Comparison of ENCODE assay signal across 1 cellular context in the genomic region with DNA sequence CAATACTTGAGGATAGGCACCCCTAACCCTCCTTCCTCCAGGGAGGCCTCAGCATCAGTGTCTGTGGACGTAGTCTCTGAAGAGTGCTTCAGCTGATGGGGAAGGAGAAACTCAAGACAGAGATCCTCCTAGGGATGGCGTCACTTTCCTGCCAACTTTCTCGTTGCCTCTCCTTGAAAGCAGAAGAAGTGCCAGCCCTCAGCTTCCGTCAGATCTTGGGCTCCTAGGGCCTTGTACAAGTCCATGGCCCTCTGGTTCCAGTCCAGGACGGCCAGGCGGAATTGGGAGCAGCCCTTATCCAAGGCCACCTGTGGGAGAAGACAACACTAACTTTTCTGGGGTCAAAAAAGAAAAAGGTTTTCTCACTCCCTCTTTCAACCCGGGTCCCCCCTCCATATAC.
TF ChIP-seq lines count a peak whose summit lies in the region.

No MANE protein-coding gene starts in this region.

TF ChIP-seq in A549, 52 proteins besides CTCF, POLR2A, EP300 and RAD21:
- TF ChIP-seq RCOR1 (IDR thresholded peaks at IDR 0.05; ENCODE audit: low read depth, low read length): no peak
- TF ChIP-seq CHD4 (IDR thresholded peaks at IDR 0.05; ENCODE audit: borderline replicate concordance): no peak
- TF ChIP-seq, protein P1, sequence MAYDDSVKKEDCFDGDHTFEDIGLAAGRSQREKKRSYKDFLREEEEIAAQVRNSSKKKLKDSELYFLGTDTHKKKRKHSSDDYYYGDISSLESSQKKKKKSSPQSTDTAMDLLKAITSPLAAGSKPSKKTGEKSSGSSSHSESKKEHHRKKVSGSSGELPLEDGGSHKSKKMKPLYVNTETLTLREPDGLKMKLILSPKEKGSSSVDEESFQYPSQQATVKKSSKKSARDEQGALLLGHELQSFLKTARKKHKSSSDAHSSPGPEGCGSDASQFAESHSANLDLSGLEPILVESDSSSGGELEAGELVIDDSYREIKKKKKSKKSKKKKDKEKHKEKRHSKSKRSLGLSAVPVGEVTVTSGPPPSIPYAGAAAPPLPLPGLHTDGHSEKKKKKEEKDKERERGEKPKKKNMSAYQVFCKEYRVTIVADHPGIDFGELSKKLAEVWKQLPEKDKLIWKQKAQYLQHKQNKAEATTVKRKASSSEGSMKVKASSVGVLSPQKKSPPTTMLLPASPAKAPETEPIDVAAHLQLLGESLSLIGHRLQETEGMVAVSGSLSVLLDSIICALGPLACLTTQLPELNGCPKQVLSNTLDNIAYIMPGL (CRISPR knock-in tag; IDR thresholded peaks at IDR 0.05; ENCODE audit: borderline replicate concordance): no peak
- no peak for TF ChIP-seq ZC3H11A (IDR thresholded peaks at IDR 0.05)
- TF ChIP-seq CHD2 (IDR thresholded peaks at IDR 0.05; ENCODE audit: low read length, partially characterized antibody): no peak
- no peak for TF ChIP-seq BHLHE40 (IDR thresholded peaks at IDR 0.05; ENCODE audit: low read depth, low read length)
- TF ChIP-seq NFE2L2 (conservative IDR thresholded peaks at IDR 0.05; ENCODE audit: low read length): no peak
- no peak for TF ChIP-seq PHF8 (IDR thresholded peaks at IDR 0.05; ENCODE audit: borderline replicate concordance, low read depth)
- TF ChIP-seq KDM1A (IDR thresholded peaks at IDR 0.05; ENCODE audit: low read depth): no peak
- no peak for TF ChIP-seq SMC3 (IDR thresholded peaks at IDR 0.05)
- no peak for TF ChIP-seq EHMT2 (IDR thresholded peaks at IDR 0.05; ENCODE audit: low read depth)
- TF ChIP-seq HDAC2 (IDR thresholded peaks at IDR 0.05): no peak
- no peak for TF ChIP-seq ZSCAN20 (CRISPR knock-in tag; IDR thresholded peaks at IDR 0.05)
- TF ChIP-seq FOXS1 (CRISPR knock-in tag; IDR thresholded peaks at IDR 0.05): no peak
- no peak for TF ChIP-seq FOSB (CRISPR knock-in tag; IDR thresholded peaks at IDR 0.05)
- TF ChIP-seq POLR2AphosphoS2 (conservative IDR thresholded peaks at IDR 0.05; ENCODE audit: low read length): no peak
- TF ChIP-seq, protein P2, sequence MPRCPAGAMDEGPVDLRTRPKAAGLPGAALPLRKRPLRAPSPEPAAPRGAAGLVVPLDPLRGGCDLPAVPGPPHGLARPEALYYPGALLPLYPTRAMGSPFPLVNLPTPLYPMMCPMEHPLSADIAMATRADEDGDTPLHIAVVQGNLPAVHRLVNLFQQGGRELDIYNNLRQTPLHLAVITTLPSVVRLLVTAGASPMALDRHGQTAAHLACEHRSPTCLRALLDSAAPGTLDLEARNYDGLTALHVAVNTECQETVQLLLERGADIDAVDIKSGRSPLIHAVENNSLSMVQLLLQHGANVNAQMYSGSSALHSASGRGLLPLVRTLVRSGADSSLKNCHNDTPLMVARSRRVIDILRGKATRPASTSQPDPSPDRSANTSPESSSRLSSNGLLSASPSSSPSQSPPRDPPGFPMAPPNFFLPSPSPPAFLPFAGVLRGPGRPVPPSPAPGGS (IDR thresholded peaks at IDR 0.05): no peak
- TF ChIP-seq MAFK (IDR thresholded peaks at IDR 0.05; ENCODE audit: partially characterized antibody): no peak
TF ChIP-seq in A549: peak in this region for 0.
